Comparison of ENCODE assay signal across 29 cellular contexts in genomic region chr10:25245171-25245570, GRCh38.
"Had no signal": no experiment of that assay in that cellular context is flagged by ENCODE, and none has a peak within 500 bp of the region (broad histone marks: within the 10 kb centered on the region; RNA-seq: fewer than 3 reads in every experiment).

No MANE protein-coding gene starts in this region.

- H3K27me3 ChIP-seq: body of pancreas, cardiac muscle cell, colonic mucosa had no signal

- H3K4me3 Mint-ChIP-seq: activated B cell treated with CpG ODN at 0.5 μM for 24 hours; activated CD8-positive, alpha-beta T cell treated with anti-CD3 and anti-CD28 coated beads for 36 hours; activated naive CD8-positive, alpha-beta T cell; activated T-cell treated with anti-CD3 and anti-CD28 coated beads, Interleukin-2, amount 50 U/mL, for 4 hours; activated T-helper 17 cell treated with anti-CD3 and anti-CD28 coated beads, Interleukin-2, amount 50 U/mL, for 72 hours; T-helper 17 cell; T-helper 2 cell treated with Interferon-gamma antibody and Interleukin-4, amounts not matched to agents 5 μg/mL and 100 μg/mL, for 36 hours had no signal

- H3K36me3 Mint-ChIP-seq: activated naive CD8-positive, alpha-beta T cell had no signal

- H3K27ac Mint-ChIP-seq: activated B cell treated with CpG ODN at 0.5 μM for 24 hours; activated CD8-positive, alpha-beta T cell treated with anti-CD3 and anti-CD28 coated beads for 36 hours; activated naive CD8-positive, alpha-beta T cell; activated T-helper 17 cell treated with anti-CD3 and anti-CD28 coated beads, Interleukin-2, amount 50 U/mL, for 72 hours; T-helper 17 cell; T-helper 2 cell treated with Interferon-gamma antibody and Interleukin-4, amounts not matched to agents 5 μg/mL and 100 μg/mL, for 36 hours had no signal

- H3K9me3 ChIP-seq: body of pancreas, colonic mucosa had no signal

- H3K27ac ChIP-seq: body of pancreas, cardiac muscle cell, colonic mucosa, epithelial cell of prostate, WERI-Rb-1 had no signal

- DNase-seq: activated B cell treated with CpG ODN at 0.5 μM for 24 hours; activated CD4-positive, alpha-beta T cell treated with anti-CD3 and anti-CD28 coated beads for 48 hours; activated CD4-positive, alpha-beta T cell treated with anti-CD3 and anti-CD28 coated beads, Interleukin-2, amount 50 U/mL, for 1 hour; activated CD4-positive, alpha-beta T cell treated with anti-CD3 and anti-CD28 coated beads, Interleukin-2, amount 50 U/mL, for 48 hours; activated CD8-positive, alpha-beta memory T cell treated with anti-CD3 and anti-CD28 coated beads for 24 hours; activated CD8-positive, alpha-beta T cell treated with anti-CD3 and anti-CD28 coated beads for 36 hours; activated effector memory CD4-positive, alpha-beta T cell treated with Interleukin-2 at 50 U/mL for 16 hours; activated gamma-delta T cell treated with Interleukin-2 at 50 U/mL for 16 hours; activated naive CD4-positive, alpha-beta T cell treated with anti-CD3 and anti-CD28 coated beads, Interleukin-2, amount 50 U/mL, for 16 hours; activated naive CD4-positive, alpha-beta T cell treated with Interleukin-2 at 50 U/mL for 16 hours; activated T-cell treated with anti-CD3 and anti-CD28 coated beads, Interleukin-2, amount 50 U/mL, for 4 hours; amygdala; aorta; body of pancreas; central memory CD4-positive, alpha-beta T cell; cerebellar nuclear complex; colonic mucosa; effector CD8-positive, alpha-beta T cell; foreskin fibroblast; T-helper 1 cell; T-helper 17 cell; T1000; WERI-Rb-1 had no signal

- H3K36me3 ChIP-seq: cardiac muscle cell, colonic mucosa, WERI-Rb-1 had no signal

- H3K9me3 Mint-ChIP-seq: activated B cell treated with CpG ODN at 0.5 μM for 24 hours; activated CD8-positive, alpha-beta T cell treated with anti-CD3 and anti-CD28 coated beads for 36 hours; activated T-cell treated with anti-CD3 and anti-CD28 coated beads, Interleukin-2, amount 50 U/mL, for 4 hours; activated T-helper 17 cell treated with anti-CD3 and anti-CD28 coated beads, Interleukin-2, amount 50 U/mL, for 72 hours; T-helper 2 cell treated with Interferon-gamma antibody and Interleukin-4, amounts not matched to agents 5 μg/mL and 100 μg/mL, for 36 hours had no signal

- H3K27me3 Mint-ChIP-seq: activated B cell treated with CpG ODN at 0.5 μM for 24 hours; activated CD8-positive, alpha-beta T cell treated with anti-CD3 and anti-CD28 coated beads for 36 hours; activated T-helper 17 cell treated with anti-CD3 and anti-CD28 coated beads, Interleukin-2, amount 50 U/mL, for 72 hours; T-helper 17 cell had no signal

- H3K4me1 Mint-ChIP-seq: activated B cell treated with CpG ODN at 0.5 μM for 24 hours; activated T-helper 17 cell treated with anti-CD3 and anti-CD28 coated beads, Interleukin-2, amount 50 U/mL, for 72 hours; T-helper 17 cell had no signal

- ATAC-seq: activated CD4-positive, CD25-positive, alpha-beta regulatory T cell treated with anti-CD3 and anti-CD28 coated beads, Interleukin-2, amount 50 U/mL, for 24 hours; activated CD8-positive, alpha-beta T cell treated with anti-CD3 and anti-CD28 coated beads for 36 hours; activated T-cell treated with anti-CD3 and anti-CD28 coated beads, Interleukin-2, amount 50 U/mL, for 4 hours; activated T-helper 17 cell treated with anti-CD3 and anti-CD28 coated beads, Interleukin-2, amount 50 U/mL, for 72 hours; body of pancreas; T-helper 17 cell had no signal

- H3K4me3 ChIP-seq: body of pancreas, cardiac muscle cell, colonic mucosa had no signal

- H3K4me1 ChIP-seq: body of pancreas, colonic mucosa had no signal
